ENCODE assay signal across 9 cellular contexts in genomic region chr19:15469513-15470297, GRCh38. TPM values are rescaled to one million over a fixed set of nuclear protein-coding genes. Genes with fewer than 3 reads are reported as not detected.
DNase-seq lines count a peak whose midpoint lies in the region; ATAC-seq and TF ChIP-seq lines count a peak whose summit lies in the region.
"Had no signal": no experiment of that assay in that cellular context is flagged by ENCODE, and none has a peak within 500 bp of the region (broad histone marks: within the 10 kb centered on the region; RNA-seq: fewer than 3 reads in every experiment).

No MANE protein-coding gene starts in this region.

- DNase-seq in activated CD4-positive, alpha-beta T cell treated with anti-CD3 and anti-CD28 coated beads for 48 hours: peak; percentile 51
- DNase-seq in activated CD4-positive, alpha-beta T cell treated with anti-CD3 and anti-CD28 coated beads for 1 hour: no peak
- DNase-seq in activated T-helper 2 cell treated with anti-CD3 and anti-CD28 coated beads, Interferon-gamma antibody, Interleukin-2, Interleukin-4, amounts not matched to agents 10 μg/mL and 5 μg/mL and 100 μg/mL, durations not matched to agents 14 hours and 24 hours and 36 hours (ENCODE audit: low spot score): no peak
- DNase-seq in thoracic aorta (ENCODE audit: low spot score) (no peak), NCI-H1092 treated with DMSO at 0.1 percent for 48 hours (lab: John Stamatoyannopoulos, UW) (no peak), cortex of kidney (lab: John Stamatoyannopoulos, UW) (no peak)

- TF ChIP-seq CTCF in thoracic aorta (IDR thresholded peaks at IDR 0.05): no peak

- no peak overlapping the region for H3K27ac Mint-ChIP-seq in activated T-helper 2 cell treated with anti-CD3 and anti-CD28 coated beads, Interferon-gamma antibody, Interleukin-2, Interleukin-4, amounts not matched to agents 10 μg/mL and 5 μg/mL and 100 μg/mL, durations not matched to agents 14 hours and 24 hours and 36 hours

- no peaks in the 10 kb centered on the region for H3K4me1 ChIP-seq in iPS-15b (ENCODE audit: control insufficient read depth, insufficient read depth, low read length)
- peaks cover 0 to 9% of the 10 kb centered on the region in 2 donors for H3K4me1 ChIP-seq in thoracic aorta (ENCODE audit: control insufficient read depth in 1 of 2, low read depth in 2 of 2)

- peaks cover 14% of the 10 kb centered on the region for H3K27me3 Mint-ChIP-seq in activated T-helper 2 cell treated with anti-CD3 and anti-CD28 coated beads, Interferon-gamma antibody, Interleukin-2, Interleukin-4, amounts not matched to agents 10 μg/mL and 5 μg/mL and 100 μg/mL, durations not matched to agents 14 hours and 24 hours and 36 hours (ENCODE audit: low read depth)

- peak overlapping the region; percentile 77 for H3K4me3 ChIP-seq in iPS-15b (ENCODE audit: low read depth, low read length)
- peak overlapping the region; percentile 63 for H3K4me3 ChIP-seq in thoracic aorta

- H3K4me3 Mint-ChIP-seq in activated T-helper 2 cell treated with anti-CD3 and anti-CD28 coated beads, Interferon-gamma antibody, Interleukin-2, Interleukin-4, amounts not matched to agents 10 μg/mL and 5 μg/mL and 100 μg/mL, durations not matched to agents 14 hours and 24 hours and 36 hours (ENCODE audit: low read depth): peak overlapping the region; percentile 45

- H3K9ac ChIP-seq in iPS-15b (ENCODE audit: low read depth, low read length): no peak overlapping the region

- peaks cover 2% of the 10 kb centered on the region for H3K36me3 ChIP-seq in iPS-15b (ENCODE audit: control insufficient read depth, insufficient read depth, low read length)
- no peaks in the 10 kb centered on the region for H3K36me3 ChIP-seq in thoracic aorta

- peaks cover 3% of the 10 kb centered on the region for H3K9me3 Mint-ChIP-seq in activated T-helper 2 cell treated with anti-CD3 and anti-CD28 coated beads, Interferon-gamma antibody, Interleukin-2, Interleukin-4, amounts not matched to agents 10 μg/mL and 5 μg/mL and 100 μg/mL, durations not matched to agents 14 hours and 24 hours and 36 hours

- H3K9me3 ChIP-seq in iPS-15b (ENCODE audit: control insufficient read depth, insufficient read depth, low read length): no peaks in the 10 kb centered on the region
- H3K9me3 ChIP-seq in thoracic aorta: no peaks in the 10 kb centered on the region

- peaks cover 21% of the 10 kb centered on the region for H3K36me3 Mint-ChIP-seq in activated T-helper 2 cell treated with anti-CD3 and anti-CD28 coated beads, Interferon-gamma antibody, Interleukin-2, Interleukin-4, amounts not matched to agents 10 μg/mL and 5 μg/mL and 100 μg/mL, durations not matched to agents 14 hours and 24 hours and 36 hours (ENCODE audit: low read depth)

- no peak for TF ChIP-seq POLR2A in GM18505 (IDR thresholded peaks at IDR 0.05; ENCODE audit: borderline replicate concordance, extremely low read depth, insufficient read depth, insufficient read length)

- H3K4me1 Mint-ChIP-seq in activated T-helper 2 cell treated with anti-CD3 and anti-CD28 coated beads, Interferon-gamma antibody, Interleukin-2, Interleukin-4, amounts not matched to agents 10 μg/mL and 5 μg/mL and 100 μg/mL, durations not matched to agents 14 hours and 24 hours and 36 hours (ENCODE audit: low read depth): peaks cover 42% of the 10 kb centered on the region

- ATAC-seq in thoracic aorta (ENCODE audit: insufficient number of reproducible peaks, low FRiP score, low read depth) (no peak), GM18505 (IDR thresholded peaks at IDR 0.05; ENCODE audit: unreplicated experiment) (no peak)

- H3K27ac ChIP-seq in thoracic aorta: no peak overlapping the region

- H3K27me3 ChIP-seq in iPS-15b (ENCODE audit: control insufficient read depth, insufficient read depth, low read length) (peaks cover 51% of the 10 kb centered on the region), thoracic aorta (replicated peaks; ENCODE audit: insufficient read depth) (no peaks in the 10 kb centered on the region)

- intact Hi-C loops in activated T-helper 2 cell treated with anti-CD3 and anti-CD28 coated beads, Interferon-gamma antibody, Interleukin-2, Interleukin-4, amounts not matched to agents 10 μg/mL and 5 μg/mL and 100 μg/mL, durations not matched to agents 14 hours and 24 hours and 36 hours (cut with micrococcal nuclease): loop anchor here (10.0 kb wide), 1 partner anchor 605 kb away; the partner anchor contains the start of gene TPM4

RNA-seq across cellular contexts. Expression of gene RASAL3, which starts 5.4 kb away (rescaled TPM):
- 107 TPM in 2 replicates for total RNA-seq in activated T-helper 2 cell treated with anti-CD3 and anti-CD28 coated beads, Interferon-gamma antibody, Interleukin-2, Interleukin-4, amounts not matched to agents 10 μg/mL and 5 μg/mL and 100 μg/mL, durations not matched to agents 14 hours and 24 hours and 36 hours
- total RNA-seq in thoracic aorta: 1 to 10 TPM; 4.1 to 5.1 TPM

RNA-seq across cellular contexts. Expression of gene PGLYRP2, which starts 9.6 kb away (rescaled TPM):
- not detected in 2 replicates for total RNA-seq in activated T-helper 2 cell treated with anti-CD3 and anti-CD28 coated beads, Interferon-gamma antibody, Interleukin-2, Interleukin-4, amounts not matched to agents 10 μg/mL and 5 μg/mL and 100 μg/mL, durations not matched to agents 14 hours and 24 hours and 36 hours
- total RNA-seq in thoracic aorta: not detected
- total RNA-seq: activated CD8-positive, alpha-beta memory T cell treated with anti-CD3 and anti-CD28 coated beads for 36 hours had no signal

RNA-seq across cellular contexts. Expression of gene WIZ, which starts 19.9 kb away (rescaled TPM):
- total RNA-seq in activated T-helper 2 cell treated with anti-CD3 and anti-CD28 coated beads, Interferon-gamma antibody, Interleukin-2, Interleukin-4, amounts not matched to agents 10 μg/mL and 5 μg/mL and 100 μg/mL, durations not matched to agents 14 hours and 24 hours and 36 hours: 30.1 and 30.4 TPM in 2 replicates
- 10 to 100 TPM; 37.8 to 45.3 TPM for total RNA-seq in thoracic aorta

RNA-seq across cellular contexts. Expression of gene CYP4F22, which starts 38.6 kb away (rescaled TPM):
- 0.14 TPM in 2 replicates for total RNA-seq in activated T-helper 2 cell treated with anti-CD3 and anti-CD28 coated beads, Interferon-gamma antibody, Interleukin-2, Interleukin-4, amounts not matched to agents 10 μg/mL and 5 μg/mL and 100 μg/mL, durations not matched to agents 14 hours and 24 hours and 36 hours
- total RNA-seq in thoracic aorta: not detected

RNA-seq across cellular contexts. Expression of gene AKAP8L, which starts 50.9 kb away (rescaled TPM):
- total RNA-seq in activated T-helper 2 cell treated with anti-CD3 and anti-CD28 coated beads, Interferon-gamma antibody, Interleukin-2, Interleukin-4, amounts not matched to agents 10 μg/mL and 5 μg/mL and 100 μg/mL, durations not matched to agents 14 hours and 24 hours and 36 hours: 76.6 and 87.4 TPM in 2 replicates
- total RNA-seq in thoracic aorta: 100 to 1,000 TPM; 163 to 247 TPM

Comparison
In these comparisons a context has a peak if more than half of its experiments do, and no peak if none do; other contexts are left out.
1. RNA of gene RASAL3, which starts 5.4 kb away (total RNA-seq): 107 TPM in activated T-helper 2 cell treated with anti-CD3 and anti-CD28 coated beads, Interferon-gamma antibody, Interleukin-2, Interleukin-4, amounts not matched to agents 10 μg/mL and 5 μg/mL and 100 μg/mL, durations not matched to agents 14 hours and 24 hours and 36 hours; 4.1 to 5.1 TPM in thoracic aorta; every median in the first group is over 10 times any median in the second.